Comparison of ENCODE assay signal across 9 cellular contexts in the genomic region with DNA sequence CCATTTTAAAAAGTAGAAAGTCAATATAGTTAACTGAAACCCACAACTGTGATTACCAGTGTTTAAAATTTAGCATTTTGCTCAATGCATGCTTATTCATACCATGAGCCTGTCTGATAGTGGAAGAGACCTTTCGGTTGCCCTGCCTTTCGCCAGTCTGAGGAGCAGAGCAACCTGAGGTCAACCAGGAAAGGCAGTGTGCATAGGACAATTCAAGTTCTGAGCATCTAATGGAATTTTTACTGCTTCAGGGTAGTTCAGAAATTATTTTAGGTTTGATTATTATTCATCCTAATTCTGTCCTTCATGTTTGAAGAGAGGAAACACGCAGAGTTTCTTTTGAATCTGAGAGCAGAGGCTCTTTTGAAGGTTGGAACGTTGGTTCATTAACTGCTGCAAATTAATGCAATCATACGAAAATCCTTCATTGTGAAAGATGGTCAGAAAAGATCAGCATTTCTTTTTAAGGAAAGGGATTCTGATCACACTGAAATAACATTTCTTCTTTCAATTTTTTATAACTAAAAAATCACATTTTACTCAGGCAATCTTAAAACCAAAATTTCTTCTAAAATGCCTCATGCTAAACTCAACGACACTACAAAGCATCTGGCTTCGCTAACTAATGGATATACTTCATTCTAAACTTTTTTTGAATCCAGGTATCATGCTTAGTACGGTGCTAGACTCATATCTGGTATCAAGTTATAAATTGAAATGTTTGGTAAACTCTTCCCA.
DNase-seq lines count a peak whose midpoint lies in the region; ATAC-seq, FAIRE-seq and TF ChIP-seq lines count a peak whose summit lies in the region.
"Had no signal": no experiment of that assay in that cellular context is flagged by ENCODE, and none has a peak within 500 bp of the region (broad histone marks: within the 10 kb centered on the region; RNA-seq: fewer than 3 reads in every experiment).

No MANE protein-coding gene starts in this region.

- H3K79me2 ChIP-seq in osteoblast (ENCODE audit: insufficient read depth, low read length): no peaks in the 10 kb centered on the region

- ATAC-seq in HG02981 (IDR thresholded peaks at IDR 0.05; ENCODE audit: unreplicated experiment): no peak
- no peak for ATAC-seq in HG03469 (IDR thresholded peaks at IDR 0.05; ENCODE audit: unreplicated experiment)

- H3K9ac ChIP-seq in BLaER1: no peak overlapping the region; the same call in 1 of the 2 replicates

- H3K27me3 ChIP-seq in BLaER1 (no peaks in the 10 kb centered on the region), osteoblast (ENCODE audit: insufficient read depth, low read length) (no peaks in the 10 kb centered on the region)

- H3K9me3 ChIP-seq in BLaER1 (no peaks in the 10 kb centered on the region), osteoblast (ENCODE audit: low read depth, low read length) (no peaks in the 10 kb centered on the region)

- H3K27ac ChIP-seq in BLaER1 (peak overlapping the region; percentile 27), cingulate gyrus (ENCODE audit: low read depth, low read length) (peak overlapping the region; percentile 7), osteoblast (ENCODE audit: low read depth, low read length) (peak overlapping the region; percentile 83)

- H3K4me1 ChIP-seq in BLaER1 (peaks cover 62% of the 10 kb centered on the region), osteoblast (ENCODE audit: insufficient read depth, low read length) (peaks cover 49% of the 10 kb centered on the region)

- FAIRE-seq in urothelium cell line (lab: Jason Lieb, UNC): no peak

- no peaks in the 10 kb centered on the region for H3K36me3 ChIP-seq in BLaER1
- no peaks in the 10 kb centered on the region for H3K36me3 ChIP-seq in osteoblast (ENCODE audit: insufficient read depth, low read length)

- H3K4me3 ChIP-seq in BLaER1: peak overlapping the region; percentile 32
- peak overlapping the region; percentile 46 for H3K4me3 ChIP-seq in osteoblast (ENCODE audit: insufficient read depth, low read length)

- H4K20me1 ChIP-seq in BLaER1 (no peaks in the 10 kb centered on the region), osteoblast (ENCODE audit: insufficient read depth, low read length) (no peaks in the 10 kb centered on the region)

- H2AFZ ChIP-seq in osteoblast (ENCODE audit: low read length): no peak overlapping the region

- DNase-seq in OCI-M1 (lab: John Stamatoyannopoulos, UW) (peak; percentile 51), osteoblast (ENCODE audit: insufficient read length, low spot score, missing footprints) (no peak), urothelium cell line (ENCODE audit: low spot score) (no peak), activated gamma-delta T cell (lab: John Stamatoyannopoulos, UW) (no peak)
- DNase-seq: DMS79 had no signal

- TF ChIP-seq CTCF in osteoblast (IDR thresholded peaks at IDR 0.05; ENCODE audit: extremely low read depth, low read depth, low read length): no peak

- peak overlapping the region; percentile 70 for H3K4me2 ChIP-seq in BLaER1
- H3K4me2 ChIP-seq in osteoblast (ENCODE audit: insufficient read depth, low read length): peak overlapping the region; percentile 71

Comparison
In these comparisons a context has a peak if more than half of its experiments do, and no peak if none do; other contexts are left out.
1. H3K27ac ChIP-seq: peak in every context shown above with its lines; median percentile 83 in osteoblast; 27 in BLaER1; 7 in cingulate gyrus.